Comparison of ENCODE assay signal across 8 cellular contexts in the genomic region with DNA sequence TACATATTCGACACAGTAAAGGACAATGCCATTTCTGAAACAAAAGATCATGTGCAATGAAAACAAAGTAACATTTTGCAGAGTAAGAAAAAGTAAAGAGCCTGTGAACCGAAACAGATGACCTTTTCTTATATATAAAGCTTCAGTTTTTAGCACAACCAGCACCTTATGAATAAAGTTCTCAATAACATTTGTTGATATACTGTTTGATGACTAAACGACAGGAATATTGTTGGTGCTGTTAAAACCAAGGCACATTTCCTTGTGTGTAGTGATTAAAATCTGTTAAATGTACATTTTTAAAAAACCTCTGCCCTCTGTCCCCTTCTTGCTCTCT. TPM values are rescaled to one million over a fixed set of nuclear protein-coding genes. Genes with fewer than 3 reads are reported as not detected.
DNase-seq lines count a peak whose midpoint lies in the region; ATAC-seq and TF ChIP-seq lines count a peak whose summit lies in the region.

No MANE protein-coding gene starts in this region.

- H3K27ac Mint-ChIP-seq in activated naive CD8-positive, alpha-beta T cell treated with anti-CD3 and anti-CD28 coated beads for 36 hours: peak overlapping the region; percentile 90

- no peak for TF ChIP-seq CTCF in right lobe of liver (IDR thresholded peaks at IDR 0.05)
- TF ChIP-seq CTCF in tibial nerve (IDR thresholded peaks at IDR 0.05): no peak

- H3K9me3 ChIP-seq in right lobe of liver (no peaks in the 10 kb centered on the region), tibial nerve (no peaks in the 10 kb centered on the region)

- H3K4me3 ChIP-seq in right lobe of liver: peak overlapping the region; percentile 71 to 99 (median 97)
- peak overlapping the region; percentile 96 to 100 (median 96) for H3K4me3 ChIP-seq in tibial nerve

- peak in 1 of 2 donors; percentile 22 for TF ChIP-seq EP300 in tibial nerve (IDR thresholded peaks at IDR 0.05)

- intact Hi-C loops in right lobe of liver (cut with DNase I): no loop called here

- H3K36me3 ChIP-seq in right lobe of liver (no peaks in the 10 kb centered on the region), tibial nerve (no peaks in the 10 kb centered on the region)

- no peaks in the 10 kb centered on the region for H3K27me3 Mint-ChIP-seq in activated T-cell treated with anti-CD3 and anti-CD28 coated beads, Interleukin-2, amount 50 U/mL, for 4 hours (ENCODE audit: low read depth)
- no peaks in the 10 kb centered on the region for H3K27me3 Mint-ChIP-seq in activated naive CD8-positive, alpha-beta T cell treated with anti-CD3 and anti-CD28 coated beads for 36 hours

- peak overlapping the region; percentile 94 to 99 (median 97) for H3K27ac ChIP-seq in right lobe of liver
- H3K27ac ChIP-seq in tibial nerve: peak overlapping the region; percentile 94 to 100 (median 100)

- peaks cover 30% of the 10 kb centered on the region for H3K36me3 Mint-ChIP-seq in activated T-cell treated with anti-CD3 and anti-CD28 coated beads, Interleukin-2, amount 50 U/mL, for 4 hours (ENCODE audit: insufficient read depth)
- H3K36me3 Mint-ChIP-seq in activated naive CD8-positive, alpha-beta T cell treated with anti-CD3 and anti-CD28 coated beads for 36 hours: peaks cover 27% of the 10 kb centered on the region

- ATAC-seq in activated T-cell treated with anti-CD3 and anti-CD28 coated beads, Interleukin-2, amount 50 U/mL, for 4 hours: no peak
- ATAC-seq in right lobe of liver: no peak
- no peak for ATAC-seq in HG03108 (IDR thresholded peaks at IDR 0.05; ENCODE audit: unreplicated experiment)

- peaks cover 0 to 16% (median 6%) of the 10 kb centered on the region in 4 donors for H3K4me1 ChIP-seq in right lobe of liver
- H3K4me1 ChIP-seq in tibial nerve: peaks cover 0 to 41% (median 32%) of the 10 kb centered on the region in 4 donors

- H3K4me3 Mint-ChIP-seq in activated T-cell treated with anti-CD3 and anti-CD28 coated beads, Interleukin-2, amount 50 U/mL, for 4 hours: peak overlapping the region; percentile 93
- H3K4me3 Mint-ChIP-seq in activated naive CD8-positive, alpha-beta T cell treated with anti-CD3 and anti-CD28 coated beads for 36 hours: peak overlapping the region; percentile 86

- WGBS in right lobe of liver (ENCODE audit: insufficient coverage, low coverage, low lambda C conversion rate, missing lambda C conversion rate): 0% methylated on average over 3 of the region's 3 CpGs
- WGBS in tibial nerve, 2 donors: 2 to 5% methylated on average over 3 of the region's 3 CpGs

- DNase-seq in activated T-cell treated with anti-CD3 and anti-CD28 coated beads, Interleukin-2, amount 50 U/mL, for 4 hours: no peak
- DNase-seq in activated T-cell treated with anti-CD3 and anti-CD28 coated beads, Interleukin-2, amount 50 U/mL, for 48 hours: no peak
- DNase-seq in activated naive CD8-positive, alpha-beta T cell treated with anti-CD3 and anti-CD28 coated beads for 36 hours: no peak
- DNase-seq in right lobe of liver (no peak), tibial nerve (ENCODE audit: low spot score in 2 of 2) (no peak), NCI-H345 treated with DMSO at 0.1 percent for 48 hours (lab: John Stamatoyannopoulos, UW; ENCODE audit: unreplicated experiment) (no peak), iPS-NIHi7 (ENCODE audit: extremely low spot score) (no peak)

- no peaks in the 10 kb centered on the region for H3K9me3 Mint-ChIP-seq in activated T-cell treated with anti-CD3 and anti-CD28 coated beads, Interleukin-2, amount 50 U/mL, for 4 hours
- H3K9me3 Mint-ChIP-seq in activated naive CD8-positive, alpha-beta T cell treated with anti-CD3 and anti-CD28 coated beads for 36 hours: no peaks in the 10 kb centered on the region

- TF ChIP-seq POLR2A in right lobe of liver (IDR thresholded peaks at IDR 0.05) (no peak), tibial nerve (IDR thresholded peaks at IDR 0.05) (no peak)

- peaks cover 39% of the 10 kb centered on the region for H3K4me1 Mint-ChIP-seq in activated T-cell treated with anti-CD3 and anti-CD28 coated beads, Interleukin-2, amount 50 U/mL, for 4 hours (ENCODE audit: low read depth)
- peaks cover 44% of the 10 kb centered on the region for H3K4me1 Mint-ChIP-seq in activated naive CD8-positive, alpha-beta T cell treated with anti-CD3 and anti-CD28 coated beads for 36 hours

- H3K27me3 ChIP-seq in right lobe of liver: no peaks in the 10 kb centered on the region
- no peaks in the 10 kb centered on the region for H3K27me3 ChIP-seq in tibial nerve

RNA-seq across cellular contexts. Expression of a gene that starts 1.4 kb away (rescaled TPM):
- total RNA-seq in activated T-cell treated with anti-CD3 and anti-CD28 coated beads, Interleukin-2, amount 50 U/mL, for 4 hours: 10 to 100 TPM; 49.0 to 71.8 (median 68.1) TPM
- total RNA-seq in activated naive CD8-positive, alpha-beta T cell treated with anti-CD3 and anti-CD28 coated beads for 36 hours: 10 to 100 TPM; 35.8 to 39.1 TPM
- 10 to 100 TPM in 1 of 6 experiments, 1 to 10 TPM in 5; 4.7 to 18.8 (median 8.3) TPM for total RNA-seq in right lobe of liver
- 10 to 100 TPM; 18.4 to 31.0 (median 24.6) TPM for total RNA-seq in tibial nerve
